Comparison of ENCODE assay signal across 26 cellular contexts in genomic region chr11:70404244-70404643, GRCh38.
"Had no signal": no experiment of that assay in that cellular context is flagged by ENCODE, and none has a peak within 500 bp of the region (broad histone marks: within the 10 kb centered on the region; RNA-seq: fewer than 3 reads in every experiment).

No MANE protein-coding gene starts in this region.

- H3K9me3 ChIP-seq: adrenal gland, SJSA1 had no signal

- H3K27me3 Mint-ChIP-seq: activated naive CD8-positive, alpha-beta T cell had no signal

- H3K4me3 ChIP-seq: adrenal gland, K562, SJSA1 had no signal

- H3K9me3 Mint-ChIP-seq: activated CD4-positive, alpha-beta memory T cell treated with anti-CD3 and anti-CD28 coated beads for 36 hours; activated CD4-positive, alpha-beta T cell treated with anti-CD3 and anti-CD28 coated beads, Interleukin-2, amount 10 ng/mL, durations not matched to agents 7 days and 5 days; activated naive CD4-positive, alpha-beta T cell treated with anti-CD3 and anti-CD28 coated beads for 36 hours; activated T-cell treated with anti-CD3 and anti-CD28 coated beads, Interleukin-2, amount 50 U/mL, for 4 hours had no signal

- H3K27ac Mint-ChIP-seq: activated CD4-positive, alpha-beta memory T cell treated with anti-CD3 and anti-CD28 coated beads for 36 hours; activated CD4-positive, alpha-beta T cell treated with anti-CD3 and anti-CD28 coated beads, Interleukin-2, amount 10 ng/mL, durations not matched to agents 7 days and 5 days; activated naive CD4-positive, alpha-beta T cell treated with anti-CD3 and anti-CD28 coated beads for 36 hours; activated naive CD8-positive, alpha-beta T cell had no signal

- H3K27me3 ChIP-seq: adrenal gland, SJSA1 had no signal

- DNase-seq: activated CD4-positive, alpha-beta memory T cell treated with anti-CD3 and anti-CD28 coated beads for 36 hours; activated CD4-positive, alpha-beta T cell treated with anti-CD3 and anti-CD28 coated beads, Interleukin-2, amount 10 ng/mL, durations not matched to agents 7 days and 5 days; activated CD4-positive, CD25-positive, alpha-beta regulatory T cell; activated CD8-positive, alpha-beta memory T cell treated with anti-CD3 and anti-CD28 coated beads for 24 hours; activated effector memory CD4-positive, alpha-beta T cell treated with anti-CD3 and anti-CD28 coated beads, Interleukin-2, amount 50 U/mL, for 16 hours; activated naive CD4-positive, alpha-beta T cell treated with anti-CD3 and anti-CD28 coated beads for 36 hours; activated T-cell treated with anti-CD3 and anti-CD28 coated beads, Interleukin-2, amount 50 U/mL, for 4 hours; adrenal gland; anterior cingulate cortex; Karpas-422; NCI-H1105 treated with DMSO at 0.1 percent for 48 hours; NCI-H1436 treated with DMSO at 0.1 percent for 48 hours; NCI-H187; NCI-H2081; NCI-H510A treated with DMSO at 0.1 percent for 48 hours; NCI-H69; NK-92 treated with Interleukin-12 subunit alpha and Interleukin-12 subunit beta, amount 100 ng/mL, for 24 hours; OCI-M1; SHP77; T-helper 2 cell; T1000 had no signal

- ATAC-seq: activated T-cell treated with anti-CD3 and anti-CD28 coated beads, Interleukin-2, amount 50 U/mL, for 4 hours; K562; Panc1 had no signal

- H3K4me3 Mint-ChIP-seq: activated CD4-positive, alpha-beta memory T cell treated with anti-CD3 and anti-CD28 coated beads for 36 hours; activated CD4-positive, alpha-beta T cell treated with anti-CD3 and anti-CD28 coated beads, Interleukin-2, amount 10 ng/mL, durations not matched to agents 7 days and 5 days; activated naive CD4-positive, alpha-beta T cell treated with anti-CD3 and anti-CD28 coated beads for 36 hours; activated naive CD8-positive, alpha-beta T cell; activated T-cell treated with anti-CD3 and anti-CD28 coated beads, Interleukin-2, amount 50 U/mL, for 4 hours had no signal

- H3K27ac ChIP-seq: adrenal gland, RWPE1, SJSA1 had no signal
